ENCODE assay signal across 19 cellular contexts in genomic region chr18:9469700-9470099, GRCh38. TPM values are rescaled to one million over a fixed set of nuclear protein-coding genes. Genes with fewer than 3 reads are reported as not detected.
DNase-seq lines count a peak whose midpoint lies in the region; ATAC-seq and TF ChIP-seq lines count a peak whose summit lies in the region.
"Had no signal": no experiment of that assay in that cellular context is flagged by ENCODE, and none has a peak within 500 bp of the region (broad histone marks: within the 10 kb centered on the region; RNA-seq: fewer than 3 reads in every experiment).

No MANE protein-coding gene starts in this region.

- POLR2A ChIA-PET in activated CD8-positive, alpha-beta T cell treated with anti-CD3 and anti-CD28 coated beads for 36 hours (lab: Charles Lee) = interaction anchor here (0.6 kb wide), 1 partner anchor 423 kb away, joined by 3 read pairs; no protein-coding TSS in a partner anchor
- POLR2A ChIA-PET in activated CD8-positive, alpha-beta T cell treated with anti-CD3 and anti-CD28 coated beads, Interleukin-2, amount 10 ng/mL, durations not matched to agents 7 days and 5 days (lab: Charles Lee) = no interaction called here
- POLR2A ChIA-PET in T-cell (lab: Charles Lee) = no interaction called here

- no peak for TF ChIP-seq CTCF in activated CD8-positive, alpha-beta T cell treated with anti-CD3 and anti-CD28 coated beads for 36 hours (IDR thresholded peaks at IDR 0.05)
- TF ChIP-seq CTCF in type B pancreatic cell (conservative IDR thresholded peaks at IDR 0.05) = no peak

- H3K9me3 Mint-ChIP-seq in activated CD8-positive, alpha-beta T cell treated with anti-CD3 and anti-CD28 coated beads for 36 hours = peaks cover 20% of the 10 kb centered on the region
- peaks cover 15% of the 10 kb centered on the region for H3K9me3 Mint-ChIP-seq in activated CD8-positive, alpha-beta T cell treated with anti-CD3 and anti-CD28 coated beads, Interleukin-2, amount 10 ng/mL, durations not matched to agents 7 days and 5 days (ENCODE audit: insufficient read depth)
- H3K9me3 Mint-ChIP-seq in type B pancreatic cell (peaks cover 17% of the 10 kb centered on the region), T-cell (peaks cover 11 to 24% (median 14%) of the 10 kb centered on the region in 3 donors)

- peak overlapping the region; percentile 36 for H3K27ac Mint-ChIP-seq in activated CD8-positive, alpha-beta T cell treated with anti-CD3 and anti-CD28 coated beads for 36 hours
- no peak overlapping the region for H3K27ac Mint-ChIP-seq in activated CD8-positive, alpha-beta T cell treated with anti-CD3 and anti-CD28 coated beads, Interleukin-2, amount 10 ng/mL, durations not matched to agents 7 days and 5 days
- H3K27ac Mint-ChIP-seq in type B pancreatic cell (peak overlapping the region; percentile 10), T-cell (no peak overlapping the region)
- H3K27ac Mint-ChIP-seq: CD8-positive, alpha-beta memory T cell; H9 had no signal

- intact Hi-C loops in activated CD8-positive, alpha-beta T cell treated with anti-CD3 and anti-CD28 coated beads for 36 hours (cut with micrococcal nuclease) = no loop called here

- CTCF ChIA-PET in activated CD8-positive, alpha-beta T cell treated with anti-CD3 and anti-CD28 coated beads for 36 hours (lab: Charles Lee) = no interaction called here
- CTCF ChIA-PET in activated CD8-positive, alpha-beta T cell treated with anti-CD3 and anti-CD28 coated beads, Interleukin-2, amount 10 ng/mL, durations not matched to agents 7 days and 5 days (lab: Charles Lee) = interaction anchor here (0.7 kb wide), 1 partner anchor 175 kb away, joined by 3 read pairs; no protein-coding TSS in a partner anchor
- CTCF ChIA-PET in T-cell (lab: Charles Lee) = no interaction called here

- ATAC-seq in activated CD8-positive, alpha-beta T cell treated with anti-CD3 and anti-CD28 coated beads for 36 hours = no peak
- no peak for ATAC-seq in activated CD8-positive, alpha-beta T cell treated with anti-CD3 and anti-CD28 coated beads, Interleukin-2, amount 10 ng/mL, durations not matched to agents 7 days and 5 days
- ATAC-seq in T-cell (replicated peaks in 1 of 4) (no peak), GM18511 (IDR thresholded peaks at IDR 0.05; ENCODE audit: unreplicated experiment) (no peak)
- ATAC-seq: HepG2, K562 had no signal

- H3K27me3 Mint-ChIP-seq in activated CD8-positive, alpha-beta T cell treated with anti-CD3 and anti-CD28 coated beads for 36 hours = peaks cover 3% of the 10 kb centered on the region
- H3K27me3 Mint-ChIP-seq in activated CD8-positive, alpha-beta T cell treated with anti-CD3 and anti-CD28 coated beads, Interleukin-2, amount 10 ng/mL, durations not matched to agents 7 days and 5 days (ENCODE audit: low read depth) = peaks cover 23% of the 10 kb centered on the region
- no peaks in the 10 kb centered on the region for H3K27me3 Mint-ChIP-seq in type B pancreatic cell
- H3K27me3 Mint-ChIP-seq in T-cell = peaks cover 7 to 12% of the 10 kb centered on the region in 2 donors

- peaks cover 2% of the 10 kb centered on the region for H3K36me3 Mint-ChIP-seq in activated CD8-positive, alpha-beta T cell treated with anti-CD3 and anti-CD28 coated beads for 36 hours (ENCODE audit: low read depth)
- no peaks in the 10 kb centered on the region for H3K36me3 Mint-ChIP-seq in activated CD8-positive, alpha-beta T cell treated with anti-CD3 and anti-CD28 coated beads, Interleukin-2, amount 10 ng/mL, durations not matched to agents 7 days and 5 days (ENCODE audit: low read depth)
- H3K36me3 Mint-ChIP-seq in type B pancreatic cell (no peaks in the 10 kb centered on the region), T-cell (no peaks in the 10 kb centered on the region)

- no peak overlapping the region for H3K4me3 Mint-ChIP-seq in activated CD8-positive, alpha-beta T cell treated with anti-CD3 and anti-CD28 coated beads for 36 hours
- no peak overlapping the region for H3K4me3 Mint-ChIP-seq in activated CD8-positive, alpha-beta T cell treated with anti-CD3 and anti-CD28 coated beads, Interleukin-2, amount 10 ng/mL, durations not matched to agents 7 days and 5 days
- H3K4me3 Mint-ChIP-seq in type B pancreatic cell (no peak overlapping the region), T-cell (no peak overlapping the region)
- H3K4me3 Mint-ChIP-seq: CD8-positive, alpha-beta memory T cell; H9 had no signal

- H3K4me1 Mint-ChIP-seq in activated CD8-positive, alpha-beta T cell treated with anti-CD3 and anti-CD28 coated beads for 36 hours (ENCODE audit: low read depth) = peaks cover 6% of the 10 kb centered on the region
- peaks cover 8% of the 10 kb centered on the region for H3K4me1 Mint-ChIP-seq in activated CD8-positive, alpha-beta T cell treated with anti-CD3 and anti-CD28 coated beads, Interleukin-2, amount 10 ng/mL, durations not matched to agents 7 days and 5 days (ENCODE audit: low read depth)
- peaks cover 8% of the 10 kb centered on the region for H3K4me1 Mint-ChIP-seq in type B pancreatic cell (ENCODE audit: unreplicated experiment)
- H3K4me1 Mint-ChIP-seq in T-cell = peaks cover 0 to 3% (median 2%) of the 10 kb centered on the region in 3 donors

- DNase-seq in activated CD8-positive, alpha-beta T cell treated with anti-CD3 and anti-CD28 coated beads for 36 hours = no peak
- DNase-seq in activated CD8-positive, alpha-beta T cell treated with anti-CD3 and anti-CD28 coated beads, Interleukin-2, amount 10 ng/mL, durations not matched to agents 7 days and 5 days = no peak
- DNase-seq in M059J (ENCODE audit: low read depth) = peak; percentile 7
- peak; percentile 42 for DNase-seq in dermis blood vessel endothelial cell
- no peak for DNase-seq in type B pancreatic cell (ENCODE audit: extremely low spot score, unreplicated experiment)
- DNase-seq in T-cell = no peak
- no peak for DNase-seq in activated naive CD4-positive, alpha-beta T cell treated with Interleukin-2 at 50 U/mL for 16 hours
- DNase-seq: 8988T; Calu3; CD8-positive, alpha-beta memory T cell; EL; H9; NCI-H1105; NCI-H146; NCI-H2029; NCI-H510A had no signal

RNA-seq across cellular contexts. Expression of gene RALBP1, which starts 5.6 kb away (rescaled TPM):
- total RNA-seq in activated CD8-positive, alpha-beta T cell treated with anti-CD3 and anti-CD28 coated beads for 36 hours = 10 to 100 TPM; 47.8 to 50.2 TPM
- 10 to 100 TPM; 48.6 to 51.2 TPM for total RNA-seq in activated CD8-positive, alpha-beta T cell treated with anti-CD3 and anti-CD28 coated beads, Interleukin-2, amount 10 ng/mL, durations not matched to agents 7 days and 5 days
- total RNA-seq in M059J (2014; rRNA removed; shearing (Covaris generic)) = 45.8 and 64.0 TPM in 2 replicates
- 99.9 and 120 TPM in 2 replicates for total RNA-seq in dermis blood vessel endothelial cell
- total RNA-seq in type B pancreatic cell (ENCODE audit: low replicate concordance) = 44.5 and 69.6 TPM in 2 replicates
- 10 to 100 TPM; 21.6 to 42.7 (median 41.5) TPM for total RNA-seq in T-cell

Comparison
In these comparisons a context has a peak if more than half of its experiments do, and no peak if none do; other contexts are left out.
1. H3K27ac Mint-ChIP-seq: peak in activated CD8-positive, alpha-beta T cell treated with anti-CD3 and anti-CD28 coated beads for 36 hours (single experiment) and type B pancreatic cell (single experiment); none in activated CD8-positive, alpha-beta T cell treated with anti-CD3 and anti-CD28 coated beads, Interleukin-2, amount 10 ng/mL, durations not matched to agents 7 days and 5 days (single experiment) and T-cell (0 of 2).
2. DNase-seq: peak in M059J (single experiment) and dermis blood vessel endothelial cell (single experiment); none in activated CD8-positive, alpha-beta T cell treated with anti-CD3 and anti-CD28 coated beads for 36 hours (single experiment), activated CD8-positive, alpha-beta T cell treated with anti-CD3 and anti-CD28 coated beads, Interleukin-2, amount 10 ng/mL, durations not matched to agents 7 days and 5 days (single experiment), type B pancreatic cell (single experiment), T-cell (0 of 34) and activated naive CD4-positive, alpha-beta T cell treated with Interleukin-2 at 50 U/mL for 16 hours (single experiment).